Comparison of ENCODE assay signal across 14 cellular contexts in the genomic region with DNA sequence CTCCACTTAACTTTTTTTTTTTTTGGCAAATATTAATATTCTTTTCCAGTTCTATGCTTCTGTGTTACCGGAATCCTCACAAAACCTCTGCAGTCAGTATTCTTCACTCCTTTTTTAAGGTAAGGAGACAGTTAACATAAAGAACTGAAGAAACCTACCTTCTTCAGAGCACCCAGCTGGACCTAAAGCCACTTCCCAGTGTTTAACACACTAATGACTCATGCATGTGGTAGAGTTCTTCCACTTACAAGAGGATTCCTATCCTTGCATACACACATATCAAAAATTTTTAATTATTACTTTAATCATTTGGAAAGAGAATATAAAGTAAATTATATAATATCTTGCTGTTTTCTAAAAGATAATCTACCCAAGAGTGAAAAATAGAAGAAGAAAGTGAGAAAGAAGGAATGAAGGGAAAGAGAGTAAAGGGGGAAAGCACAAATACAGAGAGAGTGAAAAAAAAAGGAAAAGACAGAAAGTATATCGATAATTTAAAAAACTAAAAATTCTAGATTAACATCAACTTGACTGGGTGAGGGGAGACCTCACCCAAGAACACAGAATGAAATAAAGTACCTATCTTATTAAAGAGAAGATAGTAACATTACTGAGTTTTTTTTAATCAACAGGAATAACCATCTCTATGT. TPM values are rescaled to one million over a fixed set of nuclear protein-coding genes. Genes with fewer than 3 reads are reported as not detected.
DNase-seq lines count a peak whose midpoint lies in the region; ATAC-seq, FAIRE-seq and TF ChIP-seq lines count a peak whose summit lies in the region.
"Had no signal": no experiment of that assay in that cellular context is flagged by ENCODE, and none has a peak within 500 bp of the region (broad histone marks: within the 10 kb centered on the region; RNA-seq: fewer than 3 reads in every experiment).

No MANE protein-coding gene starts in this region.

- POLR2A ChIA-PET in A549 (lab: Yijun Ruan, JAX) = no interaction called here
- POLR2A ChIA-PET in GM10248 (lab: Yijun Ruan, JAX) = no interaction called here

- DNase-seq in A549 (ENCODE audit: low read depth in 1 of 2, low spot score in 1 of 2) = no peak
- peak; percentile 14 for DNase-seq in HT1080 (ENCODE audit: low read depth)
- DNase-seq in bronchial epithelial cell (ENCODE audit: low read depth) = peak; percentile 59
- DNase-seq in keratinocyte (ENCODE audit: low read depth, low spot score) = no peak
- DNase-seq in GM10248 (ENCODE audit: extremely low spot score) = no peak
- DNase-seq in NCI-H748 treated with DMSO at 0.1 percent for 48 hours (lab: John Stamatoyannopoulos, UW) = no peak
- DNase-seq in omental fat pad (ENCODE audit: low spot score) = no peak
- DNase-seq in stimulated activated naive CD8-positive, alpha-beta T cell treated with anti-CD3 and anti-CD28 coated beads, Interleukin-15, Interleukin-2, amounts not matched to agents 100 U/mL and 50 U/mL, for 24 hours = no peak
- DNase-seq: activated CD4-positive, alpha-beta memory T cell treated with anti-CD3 and anti-CD28 coated beads, Interleukin-2, amount 10 ng/mL, durations not matched to agents 7 days and 5 days; amniotic stem cell; cortex of kidney; NCI-H1105 treated with DMSO at 0.1 percent for 48 hours; right lobe of liver; stimulated activated CD8-positive, alpha-beta memory T cell treated with anti-CD3 and anti-CD28 coated beads, Interleukin-4, amount 100 ng/mL, for 48 hours had no signal

- no peak for FAIRE-seq in A549 (lab: Jason Lieb, UNC)
- no peak for FAIRE-seq in bronchial epithelial cell (lab: Jason Lieb, UNC)
- FAIRE-seq in keratinocyte (lab: Jason Lieb, UNC) = peak; percentile 72

- CTCF ChIA-PET in A549 (lab: Yijun Ruan, JAX) (interaction anchor here (0.5 to 1.5 kb wide), 4 partner anchors 10 to 75 kb away, joined by 3 to 6 read pairs (median 4); no protein-coding TSS in a partner anchor), GM10248 (lab: Yijun Ruan, JAX) (interaction anchor here (1.0 kb wide), 1 partner anchor 19 kb away, joined by 3 read pairs; no protein-coding TSS in a partner anchor)

- 90% methylated on average over 2 of the region's 2 CpGs for whole genome bisulfite sequencing in A549 (ENCODE audit: missing lambda C conversion rate)

- H3K27me3 ChIP-seq in bronchial epithelial cell (ENCODE audit: control insufficient read depth, insufficient read depth, low read length) (no peaks in the 10 kb centered on the region), keratinocyte (ENCODE audit: control insufficient read depth, extremely low read depth, insufficient read depth, low read length) (no peaks in the 10 kb centered on the region)
- H3K27me3 ChIP-seq: right lobe of liver had no signal

- H3K27ac ChIP-seq in A549 (no peak overlapping the region), keratinocyte (ENCODE audit: control insufficient read depth, insufficient read depth, low read length) (no peak overlapping the region)
- H3K27ac ChIP-seq: right lobe of liver had no signal

- ATAC-seq in A549 (no peak), omental fat pad (ENCODE audit: low FRiP score) (no peak)
- ATAC-seq in stimulated activated naive CD8-positive, alpha-beta T cell treated with anti-CD3 and anti-CD28 coated beads, Interleukin-15, Interleukin-2, amounts not matched to agents 100 U/mL and 50 U/mL, for 24 hours = no peak

- H3K9me1 ChIP-seq in keratinocyte (ENCODE audit: control insufficient read depth, extremely low read depth, insufficient read depth, low read length) = no peaks in the 10 kb centered on the region

- no peak overlapping the region for H3K9ac ChIP-seq in keratinocyte (ENCODE audit: control insufficient read depth, extremely low read depth, insufficient read depth, low read length)

- dilution Hi-C loops in keratinocyte (cut with MboI; ENCODE audit: extremely low pct_ligation_motif_present, low sequenced_read_pairs) = no loop called here

- no peak overlapping the region for H2AFZ ChIP-seq in keratinocyte (ENCODE audit: control insufficient read depth, low read length)

- no peak for TF ChIP-seq RAD21 in A549 (conservative IDR thresholded peaks at IDR 0.05 in 1 of 2, IDR thresholded peaks at IDR 0.05 in 1 of 2)

- H3K9me3 ChIP-seq in A549 (0 out of 3 replicates have a peak, but pooled peaks cover 9% of the 10 kb centered on the region), keratinocyte (ENCODE audit: control insufficient read depth, low read depth, low read length) (no peaks in the 10 kb centered on the region)
- H3K9me3 ChIP-seq: right lobe of liver had no signal

- peaks cover 38% of the 10 kb centered on the region for H3K79me2 ChIP-seq in keratinocyte (ENCODE audit: control insufficient read depth, insufficient read depth, low read length)

- H3K4me3 ChIP-seq in A549 (no peak overlapping the region), bronchial epithelial cell (ENCODE audit: low read depth, low read length) (no peak overlapping the region), keratinocyte (ENCODE audit: control insufficient read depth in 2 of 3, extremely low read depth in 1 of 3, insufficient read depth in 2 of 3, low read depth in 1 of 3, low read length in 3 of 3) (no peak overlapping the region)
- H3K4me3 ChIP-seq: right lobe of liver had no signal

- H3K4me1 ChIP-seq in A549 (peaks cover 51% of the 10 kb centered on the region), keratinocyte (ENCODE audit: control insufficient read depth, extremely low read depth, insufficient read depth, low read length) (peaks cover 16% of the 10 kb centered on the region)
- H3K4me1 ChIP-seq: right lobe of liver had no signal

- TF ChIP-seq CTCF in A549 (IDR thresholded peaks at IDR 0.05) (no peak), bronchial epithelial cell (IDR thresholded peaks at IDR 0.05; ENCODE audit: insufficient read depth, low read length, severe bottlenecking) (no peak), keratinocyte (optimal IDR thresholded peaks at IDR 0.05 in 1 of 3, IDR thresholded peaks at IDR 0.05 in 1 of 3, conservative IDR thresholded peaks at IDR 0.05 in 1 of 3; ENCODE audit: extremely low read depth in 1 of 3, insufficient read depth in 2 of 3, low read length in 3 of 3) (no peak), GM10248 (IDR thresholded peaks at IDR 0.05; ENCODE audit: control extremely low read depth, extremely low read depth, low read depth, missing control alignments) (no peak), omental fat pad (IDR thresholded peaks at IDR 0.05) (no peak)

- no peaks in the 10 kb centered on the region for H3K36me3 ChIP-seq in bronchial epithelial cell (ENCODE audit: control insufficient read depth, insufficient read depth, low read length)
- H3K36me3 ChIP-seq in keratinocyte (ENCODE audit: control insufficient read depth in 2 of 2, extremely low read depth in 1 of 2, insufficient read depth in 2 of 2, low read length in 2 of 2) = no peaks in the 10 kb centered on the region
- H3K36me3 ChIP-seq: right lobe of liver had no signal

- no peak for TF ChIP-seq EP300 in A549 (IDR thresholded peaks at IDR 0.05)

- TF ChIP-seq POLR2A in A549 (IDR thresholded peaks at IDR 0.05; ENCODE audit: low read length) = no peak

- H3K4me2 ChIP-seq in A549 = peak overlapping the region; percentile 19; the same call in 1 of the 3 replicates
- H3K4me2 ChIP-seq in keratinocyte (ENCODE audit: control insufficient read depth, extremely low read depth, insufficient read depth, low read depth, low read length) = no peak overlapping the region

- no peaks in the 10 kb centered on the region for H4K20me1 ChIP-seq in keratinocyte (ENCODE audit: control insufficient read depth, extremely low read depth, insufficient read depth, low read length)

TF ChIP-seq in A549, 52 proteins besides CTCF, POLR2A, EP300 and RAD21:
- TF ChIP-seq ESRRA (IDR thresholded peaks at IDR 0.05; ENCODE audit: borderline replicate concordance, low read length) = no peak
- no peak for TF ChIP-seq FOSL2 (IDR thresholded peaks at IDR 0.05)
- TF ChIP-seq FOSL2 (CRISPR knock-in tag; IDR thresholded peaks at IDR 0.05) = 0 out of 2 replicates have a peak, but pooled peaks have one; percentile 14

RNA-seq across cellular contexts. Expression of a gene that starts 54.9 kb away (rescaled TPM):
- polyA plus RNA-seq in A549 (2011; rRNA removed) (124 and 142 TPM in 2 replicates), A549 (2017; fragmentation: RNase III; extraction: RNeasy Plus Mini Kit Qiagen cat#74134 plus additional on column Dnase treatment) (155 to 172 TPM (median 167 TPM) in 3 replicates), keratinocyte (50.2 to 63.8 TPM (median 61.0 TPM) in 3 replicates)
- 32.6 and 33.0 TPM in 2 replicates for polyA plus RNA-seq in A549 (2012; cell fraction: cytosol; rRNA removed)
- 19.3 and 23.0 TPM in 2 replicates for polyA plus RNA-seq in A549 (2012; cell fraction: nucleus; rRNA removed)
- 97.3 and 100 TPM in 2 replicates for polyA minus RNA-seq in A549 (2011; rRNA and poly(A)+ RNA removed)
- 19.4 and 23.2 TPM in 2 replicates for total RNA-seq in HT1080 (2014; rRNA removed; shearing (Covaris generic))
- 20.7 and 30.6 TPM in 2 replicates for polyA plus RNA-seq in HT1080 (2015; cell fraction: cytosol; rRNA removed)
- polyA plus RNA-seq in HT1080 (2015; cell fraction: nucleus; rRNA removed) = 16.7 and 19.4 TPM in 2 replicates
- total RNA-seq in bronchial epithelial cell (50.0 and 101 TPM in 2 replicates), omental fat pad (10 to 100 TPM; 18.7 to 60.7 (median 30.5) TPM)
- polyA plus RNA-seq in keratinocyte (2011; ENCODE audit: low read depth) = 65.7 TPM
- polyA plus RNA-seq in keratinocyte (2011; cell fraction: cytosol; rRNA removed) = 69.5 and 113 TPM in 2 replicates
- 63.6 and 76.8 TPM in 2 replicates for polyA plus RNA-seq in keratinocyte (2011; cell fraction: nucleus; rRNA removed)
- 33.5 and 59.5 TPM in 2 replicates for polyA plus RNA-seq in keratinocyte (2012; ENCODE audit: low replicate concordance)
- 25.2 to 127 TPM (median 102 TPM) in 3 replicates for polyA minus RNA-seq in keratinocyte
- polyA minus RNA-seq in keratinocyte (2011; cell fraction: cytosol; rRNA and poly(A)+ RNA removed) = 50.5 TPM
- polyA minus RNA-seq in keratinocyte (2011; cell fraction: nucleus; rRNA and poly(A)+ RNA removed) = 26.5 and 63.1 TPM in 2 replicates
- total RNA-seq: activated CD4-positive, alpha-beta memory T cell treated with anti-CD3 and anti-CD28 coated beads, Interleukin-2, amount 10 ng/mL, durations not matched to agents 7 days and 5 days had no signal

Comparison
In these comparisons a context has a peak if more than half of its experiments do, and no peak if none do; other contexts are left out.
1. DNase-seq: peak in HT1080 (single experiment) and bronchial epithelial cell (single experiment); none in A549 (0 of 2), keratinocyte (single experiment), GM10248 (single experiment), NCI-H748 treated with DMSO at 0.1 percent for 48 hours (single experiment), omental fat pad (single experiment) and stimulated activated naive CD8-positive, alpha-beta T cell treated with anti-CD3 and anti-CD28 coated beads, Interleukin-15, Interleukin-2, amounts not matched to agents 100 U/mL and 50 U/mL, for 24 hours (single experiment).